Comparison of ENCODE assay signal across 9 cellular contexts in genomic region chr17:75753193-75753513, GRCh38. TPM values are rescaled to one million over a fixed set of nuclear protein-coding genes. Genes with fewer than 3 reads are reported as not detected.
DNase-seq lines count a peak whose midpoint lies in the region; ATAC-seq and TF ChIP-seq lines count a peak whose summit lies in the region.
"Had no signal": no experiment of that assay in that cellular context is flagged by ENCODE, and none has a peak within 500 bp of the region (broad histone marks: within the 10 kb centered on the region; RNA-seq: fewer than 3 reads in every experiment).

No MANE protein-coding gene starts in this region.

- H4K20me1 ChIP-seq in Loucy (ENCODE audit: insufficient read depth, low read length, poor library complexity, severe bottlenecking): no peaks in the 10 kb centered on the region

- POLR2A ChIA-PET in CD4-positive, alpha-beta T cell (lab: Charles Lee): interaction anchor here (0.7 to 3.3 kb wide), 25 partner anchors 9 to 347 kb away, joined by 3 to 58 read pairs (median 4); partner anchors contain the start of genes GALK1, GRB2, ITGB4 and RECQL5

- CTCF ChIA-PET in CD4-positive, alpha-beta T cell (lab: Charles Lee): interaction anchor here (0.6 to 2.6 kb wide), 34 partner anchors 8 to 482 kb away, joined by 3 to 51 read pairs (median 4); partner anchors contain the start of genes GALK1, ITGB4, MIF4GD and MRPL38

- no peak for TF ChIP-seq POLR2A in ovary (IDR thresholded peaks at IDR 0.05)

- no peaks in the 10 kb centered on the region for H3K9me3 ChIP-seq in CD4-positive, alpha-beta T cell (ENCODE audit: control insufficient read depth, low read length)
- no peaks in the 10 kb centered on the region for H3K9me3 ChIP-seq in Loucy (ENCODE audit: insufficient read depth, low read depth, low read length)
- no peaks in the 10 kb centered on the region for H3K9me3 ChIP-seq in effector memory CD4-positive, alpha-beta T cell (ENCODE audit: control insufficient read depth, low read length)
- no peaks in the 10 kb centered on the region for H3K9me3 ChIP-seq in ovary

- H2AFZ ChIP-seq in Loucy (ENCODE audit: low read length): peak overlapping the region; percentile 95

- DNase-seq in CD4-positive, alpha-beta T cell: no peak
- DNase-seq in effector memory CD4-positive, alpha-beta T cell: no peak
- DNase-seq in ovary: no peak
- DNase-seq in posterior cingulate gyrus: no peak
- DNase-seq in sciatic nerve (ENCODE audit: low spot score): no peak
- DNase-seq in T-helper 9 cell: no peak

- H3K27ac ChIP-seq in CD4-positive, alpha-beta T cell (ENCODE audit: low read depth, low read length): no peak overlapping the region
- H3K27ac ChIP-seq in effector memory CD4-positive, alpha-beta T cell (ENCODE audit: insufficient read depth, low read length, poor library complexity, severe bottlenecking): no peak overlapping the region
- H3K27ac ChIP-seq in ovary: peak overlapping the region in 1 of 2 donors; percentile 54

- peak overlapping the region; percentile 48 for H3K4me3 Mint-ChIP-seq in CD4-positive, alpha-beta T cell

- H3K27ac Mint-ChIP-seq in CD4-positive, alpha-beta T cell: no peak overlapping the region

- H3K9me2 ChIP-seq in Loucy (replicated peaks; ENCODE audit: low read depth, low read length): no peaks in the 10 kb centered on the region

- no peak for TF ChIP-seq EP300 in ovary (IDR thresholded peaks at IDR 0.05)

- intact Hi-C loops in CD4-positive, alpha-beta T cell (cut with DNase I, micrococcal nuclease): loop anchor here in 1 of 2 experiments (1.0 to 10.0 kb wide), 4 partner anchors 34 to 488 kb away; partner anchors contain the start of genes GGA3 and MRPS7
- intact Hi-C loops in ovary (cut with DNase I): no loop called here
- intact Hi-C loops in posterior cingulate gyrus (cut with DNase I): no loop called here
- intact Hi-C loops in sciatic nerve (cut with DNase I): no loop called here

- no peaks in the 10 kb centered on the region for H3K36me3 ChIP-seq in Loucy (ENCODE audit: insufficient read depth, low read length)
- H3K36me3 ChIP-seq in effector memory CD4-positive, alpha-beta T cell (ENCODE audit: control insufficient read depth, insufficient read depth, low read length): no peaks in the 10 kb centered on the region
- no peaks in the 10 kb centered on the region for H3K36me3 ChIP-seq in ovary

- H3K9me3 Mint-ChIP-seq in CD4-positive, alpha-beta T cell: no peaks in the 10 kb centered on the region
- H3K9me3 Mint-ChIP-seq: neural crest cell had no signal

- H3K36me3 Mint-ChIP-seq in CD4-positive, alpha-beta T cell (ENCODE audit: low read depth): no peaks in the 10 kb centered on the region

- TF ChIP-seq CTCF in CD4-positive, alpha-beta T cell (IDR thresholded peaks at IDR 0.05): no peak
- TF ChIP-seq CTCF in Loucy (conservative IDR thresholded peaks at IDR 0.05; ENCODE audit: low read length) (no peak), ovary (IDR thresholded peaks at IDR 0.05) (no peak)

- no peak for ATAC-seq in CD4-positive, alpha-beta T cell (ENCODE audit: poor library complexity)
- ATAC-seq in HG02678 (IDR thresholded peaks at IDR 0.05; ENCODE audit: unreplicated experiment): no peak
- ATAC-seq in sciatic nerve: no peak

- H3K4me2 ChIP-seq in Loucy (ENCODE audit: low read depth, low read length, poor library complexity, severe bottlenecking): peak overlapping the region; percentile 79

- WGBS in ovary, 3 donors: 39 to 52% (median 47%) methylated on average over 9 to 14 of the region's 14 CpGs

- peaks cover 12% of the 10 kb centered on the region for H3K4me1 Mint-ChIP-seq in CD4-positive, alpha-beta T cell (ENCODE audit: low read depth)

- peak overlapping the region; percentile 69 for H3K9ac ChIP-seq in Loucy (ENCODE audit: low read depth, low read length, poor library complexity, severe bottlenecking)

- peak overlapping the region; percentile 67 for H3K4me3 ChIP-seq in Loucy (ENCODE audit: low read length, poor library complexity, severe bottlenecking)
- peak overlapping the region; percentile 61 for H3K4me3 ChIP-seq in effector memory CD4-positive, alpha-beta T cell (ENCODE audit: insufficient read depth, low read depth, low read length, poor library complexity, severe bottlenecking)
- peak overlapping the region; percentile 46 for H3K4me3 ChIP-seq in ovary

- no peaks in the 10 kb centered on the region for H3K27me3 ChIP-seq in CD4-positive, alpha-beta T cell (ENCODE audit: control insufficient read depth, insufficient read depth, low read length)
- H3K27me3 ChIP-seq in Loucy (ENCODE audit: insufficient read depth, low read length, poor library complexity, severe bottlenecking) (no peaks in the 10 kb centered on the region), ovary (no peaks in the 10 kb centered on the region)
- no peaks in the 10 kb centered on the region for H3K27me3 ChIP-seq in effector memory CD4-positive, alpha-beta T cell (replicated peaks; ENCODE audit: control insufficient read depth, insufficient read depth, low read length, poor library complexity, severe bottlenecking)

- H3K4me1 ChIP-seq in Loucy (ENCODE audit: insufficient read depth, low read length, poor library complexity, severe bottlenecking) (peaks cover 24% of the 10 kb centered on the region), ovary (ENCODE audit: insufficient read depth) (peaks cover 4% of the 10 kb centered on the region)
- peaks cover 19% of the 10 kb centered on the region for H3K4me1 ChIP-seq in effector memory CD4-positive, alpha-beta T cell (ENCODE audit: control insufficient read depth, insufficient read depth, low read length, poor library complexity, severe bottlenecking)

- H3F3A ChIP-seq in Loucy (ENCODE audit: low read depth): no peaks in the 10 kb centered on the region

- H3K27me3 Mint-ChIP-seq in CD4-positive, alpha-beta T cell: peaks cover 3% of the 10 kb centered on the region

- no peaks in the 10 kb centered on the region for H3K79me2 ChIP-seq in Loucy (ENCODE audit: insufficient read depth, low read length)

RNA-seq across cellular contexts. Expression of gene GALK1, which starts 11.8 kb away (rescaled TPM):
- 1 to 10 TPM; 5.9 to 6.0 TPM for total RNA-seq in CD4-positive, alpha-beta T cell
- total RNA-seq in ovary (10 to 100 TPM; 17.5 to 35.1 (median 27.6) TPM), sciatic nerve (23.7 TPM)
- polyA plus RNA-seq in ovary: 10 to 100 TPM in 1 of 2 donors, under 1 TPM in 1; 0.33 to 22.6 TPM

RNA-seq across cellular contexts. Expression of gene UNK, which starts 31.5 kb away (rescaled TPM):
- 10 to 100 TPM; 33.7 to 36.1 TPM for total RNA-seq in CD4-positive, alpha-beta T cell
- total RNA-seq in ovary (10 to 100 TPM; 27.5 to 58.1 (median 40.8) TPM), sciatic nerve (41.4 TPM)
- 10 to 100 TPM; 12.7 to 34.9 TPM for polyA plus RNA-seq in ovary

RNA-seq across cellular contexts. Expression of gene ITGB4, which starts 31.9 kb away (rescaled TPM):
- total RNA-seq in CD4-positive, alpha-beta T cell: 1 to 10 TPM in 1 of 2 experiments, under 1 TPM in 1; 0.81 to 1.3 TPM
- 10 to 100 TPM in 5 of 7 donors, 1 to 10 TPM in 2; 6.3 to 55.6 (median 22.5) TPM for total RNA-seq in ovary
- polyA plus RNA-seq in ovary: 1 to 10 TPM; 3.3 to 6.0 TPM
- total RNA-seq in sciatic nerve: 469 TPM
